In genomic region chr1:204989266-204990058, GRCh38 we compare ENCODE assay signal across 8 cellular contexts. TPM values are rescaled to one million over a fixed set of nuclear protein-coding genes. Genes with fewer than 3 reads are reported as not detected.
A peak's percentile ranks its signal among the peaks of the same experiment; 100 is the strongest.
DNase-seq lines count a peak whose midpoint lies in the region; ATAC-seq and TF ChIP-seq lines count a peak whose summit lies in the region.

No MANE protein-coding gene starts in this region.

- intact Hi-C loops in heart right ventricle (cut with DNase I) (loop anchor here (1.0 to 10.0 kb wide), 9 partner anchors 68 to 268 kb away; no protein-coding TSS in a partner anchor), psoas muscle (cut with DNase I) (loop anchor here in 1 of 2 donors (5.0 kb wide), 3 partner anchors 73 to 268 kb away; no protein-coding TSS in a partner anchor)

- H3K27ac ChIP-seq in angular gyrus (ENCODE audit: low read depth, low read length) (peak overlapping the region; percentile 100), heart right ventricle (no peak overlapping the region), psoas muscle (no peak overlapping the region)

- H3K27me3 ChIP-seq in heart right ventricle (peaks cover 0 to 7% (median 5%) of the 10 kb centered on the region in 7 donors), psoas muscle (ENCODE audit: insufficient read depth in 3 of 3, low read length in 2 of 3) (peaks cover 0 to 22% (median 2%) of the 10 kb centered on the region in 3 donors)

- ATAC-seq in heart right ventricle (peak; percentile 84 to 90 (median 86)), psoas muscle (peak; percentile 90 to 96 (median 93)), HG03442 (IDR thresholded peaks at IDR 0.05; ENCODE audit: unreplicated experiment) (no peak), GM21515 (IDR thresholded peaks at IDR 0.05; ENCODE audit: unreplicated experiment) (no peak)

- DNase-seq in NCI-H1105 treated with DMSO at 0.1 percent for 48 hours (lab: John Stamatoyannopoulos, UW): peak; percentile 81
- peak; percentile 70 for DNase-seq in SKM-1 treated with dmso at 0.1 percent for 144 hours (lab: John Stamatoyannopoulos, UW; ENCODE audit: unreplicated experiment)
- DNase-seq in heart right ventricle: peak; percentile 60 to 66
- peak; percentile 48 to 83 for DNase-seq in psoas muscle

- WGBS in heart right ventricle, 2 donors: 52 to 55% methylated on average over 16 of the region's 16 CpGs
- WGBS in psoas muscle, 3 donors: 52 to 56% (median 53%) methylated on average over 16 of the region's 16 CpGs

- H3K4me3 ChIP-seq in heart right ventricle (no peak overlapping the region), psoas muscle (no peak overlapping the region)

- TF ChIP-seq CTCF in GM12872 (IDR thresholded peaks at IDR 0.05; ENCODE audit: insufficient read depth, low read depth, low read length): peak; percentile 99
- peak; percentile 75 to 95 (median 93) for TF ChIP-seq CTCF in heart right ventricle (IDR thresholded peaks at IDR 0.05)
- peak; percentile 84 for TF ChIP-seq CTCF in psoas muscle (IDR thresholded peaks at IDR 0.05)

- H3K4me1 ChIP-seq in heart right ventricle (peaks cover 0 to 6% (median 4%) of the 10 kb centered on the region in 9 donors), psoas muscle (no peaks in the 10 kb centered on the region)

- no peaks in the 10 kb centered on the region for H3K9me3 ChIP-seq in heart right ventricle
- no peaks in the 10 kb centered on the region for H3K9me3 ChIP-seq in psoas muscle

- peaks cover 0 to 39% (median 0%) of the 10 kb centered on the region in 9 donors for H3K36me3 ChIP-seq in heart right ventricle
- H3K36me3 ChIP-seq in psoas muscle (ENCODE audit: insufficient read depth in 1 of 2, low read depth in 1 of 2): no peaks in the 10 kb centered on the region

RNA-seq across cellular contexts. Expression of gene CNTN2, which starts 53.5 kb away (rescaled TPM):
- total RNA-seq in heart right ventricle (under 1 TPM in 7 of 10 donors, not detected in 3; 0.04 to 0.72 (median 0.25) TPM), psoas muscle (under 1 TPM in 1 of 4 donors, not detected in 3; 0.06 TPM)
- polyA plus RNA-seq in heart right ventricle (under 1 TPM; 0.13 to 0.73 TPM), psoas muscle (under 1 TPM in 2 of 3 donors, not detected in 1; 0.01 to 0.05 TPM)

Comparison
In these comparisons a context has a peak if more than half of its experiments do, and no peak if none do; other contexts are left out.
1. ATAC-seq: peak in heart right ventricle (8 of 8) and psoas muscle (4 of 4); none in HG03442 (single experiment) and GM21515 (single experiment).
2. Peak in every context shown above with its lines, with median percentiles within 50 percentile points of each other: CTCF ChIP-seq and DNase-seq.